In the genomic region with DNA sequence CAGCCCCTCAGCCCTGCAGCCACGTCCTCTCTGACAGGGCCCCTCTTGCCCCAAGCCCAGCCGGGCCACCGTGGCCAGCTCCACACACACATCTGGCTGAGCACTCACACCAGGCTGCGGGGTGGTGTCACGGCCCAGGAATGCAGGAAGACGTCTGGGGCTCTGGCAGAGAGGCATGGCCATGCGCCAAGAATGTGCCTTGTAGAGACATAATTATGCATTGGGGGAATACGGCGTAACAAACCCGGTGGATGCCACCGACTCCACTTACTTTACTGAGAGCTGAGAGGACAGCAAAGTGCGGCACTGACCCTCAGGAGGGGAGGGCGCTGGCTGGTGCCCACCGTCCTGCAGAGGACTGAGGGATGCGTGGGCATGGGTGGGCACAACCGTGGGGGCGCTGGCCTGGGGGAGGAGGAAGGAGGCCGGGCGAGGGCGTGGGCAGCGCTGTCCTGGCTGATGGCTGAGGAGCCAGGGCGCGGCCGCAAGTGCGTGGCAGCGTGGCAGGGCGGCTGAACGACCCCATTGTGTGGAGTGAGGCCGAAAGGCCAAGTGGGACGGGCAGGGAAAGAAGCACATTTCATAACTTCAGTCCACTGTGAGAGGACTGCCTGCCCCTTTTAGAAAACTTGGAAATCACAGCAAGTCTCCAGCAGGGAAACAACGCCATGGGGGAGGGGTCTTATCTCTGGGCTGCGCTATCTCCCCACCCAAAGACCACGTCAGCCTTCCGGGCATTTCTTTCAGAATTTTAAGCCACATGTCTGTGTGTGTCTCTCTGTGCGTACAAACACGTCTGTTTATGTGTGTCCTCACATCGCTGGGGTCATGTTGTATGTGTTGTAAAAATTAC, we compare ENCODE assay signal across 7 cellular contexts. TPM values are rescaled to one million over a fixed set of nuclear protein-coding genes. Genes with fewer than 3 reads are reported as not detected.
DNase-seq lines count a peak whose midpoint lies in the region; ATAC-seq and TF ChIP-seq lines count a peak whose summit lies in the region.

No MANE protein-coding gene starts in this region.

- peak; percentile 97 for DNase-seq in M059J (ENCODE audit: low read depth)
- DNase-seq in brain microvascular endothelial cell, result peak; percentile 93
- DNase-seq in left lobe of liver (ENCODE audit: low spot score), result no peak
- DNase-seq in upper lobe of right lung, result peak; percentile 94
- no peak for DNase-seq in stimulated activated naive B cell treated with anti-CD40 and anti-IgM and Interleukin-4, amounts not matched to agents 10 μg/mL and 1 μg/mL and 100 μg/mL, for 72 hours
- no peak for DNase-seq in COLO668 (lab: John Stamatoyannopoulos, UW; ENCODE audit: unreplicated experiment)

- H3K36me3 Mint-ChIP-seq in stimulated activated naive B cell treated with anti-CD40 and anti-IgM and Interleukin-4, amounts not matched to agents 10 μg/mL and 1 μg/mL and 100 μg/mL, for 72 hours, result no peaks in the 10 kb centered on the region
- no peaks in the 10 kb centered on the region for H3K36me3 Mint-ChIP-seq in stimulated activated memory B cell treated with anti-CD40 and anti-IgM and Interleukin-4, amounts not matched to agents 10 μg/mL and 1 μg/mL and 100 μg/mL, for 72 hours

- H3K9me3 Mint-ChIP-seq in stimulated activated naive B cell treated with anti-CD40 and anti-IgM and Interleukin-4, amounts not matched to agents 10 μg/mL and 1 μg/mL and 100 μg/mL, for 72 hours, result no peaks in the 10 kb centered on the region
- peaks cover 3% of the 10 kb centered on the region for H3K9me3 Mint-ChIP-seq in stimulated activated memory B cell treated with anti-CD40 and anti-IgM and Interleukin-4, amounts not matched to agents 10 μg/mL and 1 μg/mL and 100 μg/mL, for 72 hours

- no peaks in the 10 kb centered on the region for H3K9me3 ChIP-seq in upper lobe of right lung

- H3K27me3 Mint-ChIP-seq in stimulated activated naive B cell treated with anti-CD40 and anti-IgM and Interleukin-4, amounts not matched to agents 10 μg/mL and 1 μg/mL and 100 μg/mL, for 72 hours, result peaks cover 45 to 62% of the 10 kb centered on the region in 2 donors
- peaks cover 75% of the 10 kb centered on the region for H3K27me3 Mint-ChIP-seq in stimulated activated memory B cell treated with anti-CD40 and anti-IgM and Interleukin-4, amounts not matched to agents 10 μg/mL and 1 μg/mL and 100 μg/mL, for 72 hours

- H3K4me3 ChIP-seq in brain microvascular endothelial cell (ENCODE audit: low read depth, low read length) (peak overlapping the region; percentile 41), upper lobe of right lung (peak overlapping the region; percentile 34)

- H3K4me3 Mint-ChIP-seq in stimulated activated naive B cell treated with anti-CD40 and anti-IgM and Interleukin-4, amounts not matched to agents 10 μg/mL and 1 μg/mL and 100 μg/mL, for 72 hours, result no peak overlapping the region
- H3K4me3 Mint-ChIP-seq in stimulated activated memory B cell treated with anti-CD40 and anti-IgM and Interleukin-4, amounts not matched to agents 10 μg/mL and 1 μg/mL and 100 μg/mL, for 72 hours, result no peak overlapping the region

- H3K27ac ChIP-seq in brain microvascular endothelial cell, result peak overlapping the region; percentile 83
- H3K27ac ChIP-seq in upper lobe of right lung, result peak overlapping the region; percentile 85

- H3K4me1 Mint-ChIP-seq in stimulated activated naive B cell treated with anti-CD40 and anti-IgM and Interleukin-4, amounts not matched to agents 10 μg/mL and 1 μg/mL and 100 μg/mL, for 72 hours, result peaks cover 0 to 2% of the 10 kb centered on the region in 2 donors
- H3K4me1 Mint-ChIP-seq in stimulated activated memory B cell treated with anti-CD40 and anti-IgM and Interleukin-4, amounts not matched to agents 10 μg/mL and 1 μg/mL and 100 μg/mL, for 72 hours, result no peaks in the 10 kb centered on the region

- no peak overlapping the region for H3K27ac Mint-ChIP-seq in stimulated activated naive B cell treated with anti-CD40 and anti-IgM and Interleukin-4, amounts not matched to agents 10 μg/mL and 1 μg/mL and 100 μg/mL, for 72 hours
- H3K27ac Mint-ChIP-seq in stimulated activated memory B cell treated with anti-CD40 and anti-IgM and Interleukin-4, amounts not matched to agents 10 μg/mL and 1 μg/mL and 100 μg/mL, for 72 hours, result no peak overlapping the region

- intact Hi-C loops in upper lobe of right lung (cut with DNase I), result no loop called here

- ATAC-seq in left lobe of liver (peak; percentile 33), upper lobe of right lung (peak; percentile 86)
- ATAC-seq in stimulated activated naive B cell treated with anti-CD40 and anti-IgM and Interleukin-4, amounts not matched to agents 10 μg/mL and 1 μg/mL and 100 μg/mL, for 72 hours (replicated peaks), result no peak
- no peak for ATAC-seq in stimulated activated memory B cell treated with anti-CD40 and anti-IgM and Interleukin-4, amounts not matched to agents 10 μg/mL and 1 μg/mL and 100 μg/mL, for 72 hours

- H3K27me3 ChIP-seq in brain microvascular endothelial cell (replicated peaks) (no peaks in the 10 kb centered on the region), upper lobe of right lung (no peaks in the 10 kb centered on the region)

- TF ChIP-seq CTCF in brain microvascular endothelial cell (IDR thresholded peaks at IDR 0.05; ENCODE audit: low read depth, low read length, missing control alignments) (no peak), upper lobe of right lung (IDR thresholded peaks at IDR 0.05) (no peak)

- H3K4me1 ChIP-seq in upper lobe of right lung, result peaks cover 16% of the 10 kb centered on the region

- no peaks in the 10 kb centered on the region for H3K36me3 ChIP-seq in brain microvascular endothelial cell (replicated peaks)
- H3K36me3 ChIP-seq in upper lobe of right lung, result no peaks in the 10 kb centered on the region

- in situ Hi-C loops in brain microvascular endothelial cell (cut with HindIII; ENCODE audit: low pct_ligation_motif_present, low sequenced_read_pairs), result no loop called here

RNA-seq across cellular contexts. Expression of gene METRNL, which starts 30.6 kb away (rescaled TPM):
- 37.6 and 42.7 TPM in 2 replicates for total RNA-seq in M059J (2014; rRNA removed; shearing (Covaris generic))
- 4.7 TPM for total RNA-seq in left lobe of liver
- 79.9 TPM for total RNA-seq in upper lobe of right lung

Comparison
In these comparisons a context has a peak if more than half of its experiments do, and no peak if none do; other contexts are left out.
1. DNase-seq: peak in M059J (single experiment), brain microvascular endothelial cell (single experiment) and upper lobe of right lung (single experiment); none in left lobe of liver (single experiment), stimulated activated naive B cell treated with anti-CD40 and anti-IgM and Interleukin-4, amounts not matched to agents 10 μg/mL and 1 μg/mL and 100 μg/mL, for 72 hours (single experiment) and COLO668 (single experiment).
2. ATAC-seq: peak in left lobe of liver (single experiment) and upper lobe of right lung (single experiment); none in stimulated activated naive B cell treated with anti-CD40 and anti-IgM and Interleukin-4, amounts not matched to agents 10 μg/mL and 1 μg/mL and 100 μg/mL, for 72 hours (0 of 2) and stimulated activated memory B cell treated with anti-CD40 and anti-IgM and Interleukin-4, amounts not matched to agents 10 μg/mL and 1 μg/mL and 100 μg/mL, for 72 hours (single experiment).